2 cellular contexts compared by ENCODE assay signal in the genomic region with DNA sequence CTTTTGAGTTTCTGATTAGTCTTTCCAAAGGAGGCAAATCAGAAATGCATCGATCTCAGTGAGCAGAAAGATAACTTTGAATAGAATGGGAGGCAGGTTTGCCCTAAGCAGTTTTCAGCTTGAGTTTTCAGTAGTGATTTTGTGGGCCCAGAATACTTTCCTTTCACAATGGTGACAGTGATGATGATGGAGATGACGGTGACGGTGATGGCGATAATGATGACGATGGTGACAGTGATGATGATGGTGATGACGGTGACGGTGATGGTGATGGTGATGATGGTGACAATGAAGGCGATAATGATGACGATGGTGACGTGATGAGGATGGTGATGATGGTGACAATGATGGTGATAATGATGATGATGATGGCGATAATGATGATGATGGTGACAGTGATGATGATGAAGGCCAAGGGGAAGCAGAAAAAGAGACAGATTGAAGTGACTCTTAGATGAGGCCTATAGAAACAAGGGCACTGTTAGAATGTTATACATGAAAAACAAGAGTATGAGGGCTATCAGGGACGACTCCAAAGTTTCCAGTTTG.
TF ChIP-seq lines count a peak whose summit lies in the region.

No MANE protein-coding gene starts in this region.

TF ChIP-seq in H1, 55 proteins besides CTCF, POLR2A, EP300 and RAD21:
- TF ChIP-seq HDAC6 (IDR thresholded peaks at IDR 0.05; ENCODE audit: low read depth, low read length): no peak
- no peak for TF ChIP-seq POLR2AphosphoS5 (IDR thresholded peaks at IDR 0.05; ENCODE audit: low read depth, low read length)
- TF ChIP-seq ASH2L (IDR thresholded peaks at IDR 0.05; ENCODE audit: low read length): no peak
- TF ChIP-seq BCL11A (IDR thresholded peaks at IDR 0.05; ENCODE audit: low read depth in 2 of 2, low read length in 2 of 2): no peak
- no peak for TF ChIP-seq RFX5 (IDR thresholded peaks at IDR 0.05; ENCODE audit: borderline replicate concordance, low read depth, low read length)
- TF ChIP-seq ZNF274 (IDR thresholded peaks at IDR 0.05; ENCODE audit: borderline replicate concordance, extremely low read depth, low read length): no peak
- TF ChIP-seq BACH1 (IDR thresholded peaks at IDR 0.05; ENCODE audit: low read length): no peak
- TF ChIP-seq PHF8 (conservative IDR thresholded peaks at IDR 0.05; ENCODE audit: low read depth, low read length): no peak
- no peak for TF ChIP-seq GTF2F1 (IDR thresholded peaks at IDR 0.05; ENCODE audit: borderline replicate concordance, low read depth, low read length)
- no peak for TF ChIP-seq SP2 (IDR thresholded peaks at IDR 0.05; ENCODE audit: low read length)
- TF ChIP-seq CBX8 (IDR thresholded peaks at IDR 0.05; ENCODE audit: borderline replicate concordance, low read depth, low read length): no peak
- no peak for TF ChIP-seq CBX5 (IDR thresholded peaks at IDR 0.05; ENCODE audit: low read depth, low read length)
- TF ChIP-seq GABPA (IDR thresholded peaks at IDR 0.05; ENCODE audit: borderline replicate concordance, insufficient read depth, low read length): no peak

TF ChIP-seq in HepG2, 621 proteins besides CTCF, POLR2A, EP300 and RAD21:
- TF ChIP-seq CREB1 (IDR thresholded peaks at IDR 0.05) (peak; percentile 95), CREB1 (CRISPR knock-in tag; IDR thresholded peaks at IDR 0.05) (no peak), NFIC (IDR thresholded peaks at IDR 0.05; ENCODE audit: low read length) (no peak), FOXA1 (IDR thresholded peaks at IDR 0.05) (no peak), FOXA1 (CRISPR knock-in tag; IDR thresholded peaks at IDR 0.05) (no peak), SUZ12 (IDR thresholded peaks at IDR 0.05; ENCODE audit: low read depth, low read length) (no peak), SRSF1 (optimal IDR thresholded peaks at IDR 0.05; ENCODE audit: low read depth, low read length) (no peak), ATF7 (IDR thresholded peaks at IDR 0.05) (peak; percentile 38; the same call in 1 of the 2 replicates), ATF7 (CRISPR knock-in tag; IDR thresholded peaks at IDR 0.05) (no peak), YEATS4 (CRISPR knock-in tag; IDR thresholded peaks at IDR 0.05; ENCODE audit: borderline replicate concordance) (no peak)
- TF ChIP-seq, protein P1, sequence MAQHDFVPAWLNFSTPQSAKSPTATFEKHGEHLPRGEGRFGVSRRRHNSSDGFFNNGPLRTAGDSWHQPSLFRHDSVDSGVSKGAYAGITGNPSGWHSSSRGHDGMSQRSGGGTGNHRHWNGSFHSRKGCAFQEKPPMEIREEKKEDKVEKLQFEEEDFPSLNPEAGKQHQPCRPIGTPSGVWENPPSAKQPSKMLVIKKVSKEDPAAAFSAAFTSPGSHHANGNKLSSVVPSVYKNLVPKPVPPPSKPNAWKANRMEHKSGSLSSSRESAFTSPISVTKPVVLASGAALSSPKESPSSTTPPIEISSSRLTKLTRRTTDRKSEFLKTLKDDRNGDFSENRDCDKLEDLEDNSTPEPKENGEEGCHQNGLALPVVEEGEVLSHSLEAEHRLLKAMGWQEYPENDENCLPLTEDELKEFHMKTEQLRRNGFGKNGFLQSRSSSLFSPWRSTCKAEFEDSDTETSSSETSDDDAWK (CRISPR knock-in tag; IDR thresholded peaks at IDR 0.05): no peak
